ENCODE assay signal across 9 cellular contexts in the genomic region with DNA sequence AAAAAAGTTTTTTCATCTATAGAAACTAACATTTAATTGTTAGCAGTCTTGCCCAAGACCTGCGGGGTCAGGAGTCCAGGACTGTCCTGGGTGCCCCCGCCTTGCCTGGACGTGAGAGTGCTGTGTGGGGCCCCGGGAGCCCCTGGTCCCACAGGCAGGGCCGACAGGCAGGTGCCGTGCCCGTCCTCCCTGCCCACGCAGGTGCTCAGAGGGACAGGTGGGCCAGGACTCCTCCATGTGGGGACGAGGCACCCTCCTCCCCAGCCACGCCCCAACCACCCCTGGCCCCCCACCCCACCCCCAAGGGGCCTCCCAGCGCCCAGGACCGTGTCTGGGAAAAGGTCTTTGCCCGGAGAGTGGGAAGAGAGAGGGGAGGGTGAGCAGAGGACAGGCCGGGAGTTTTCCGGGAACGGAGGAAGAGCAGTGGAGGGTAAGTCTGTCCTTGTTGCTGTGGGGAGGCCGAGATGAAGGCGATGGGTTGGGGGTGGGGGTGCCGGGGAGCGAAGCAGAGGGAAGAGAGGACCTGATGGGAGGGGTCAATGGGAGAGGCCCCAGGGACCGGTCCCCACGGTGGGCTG. TPM values are rescaled to one million over a fixed set of nuclear protein-coding genes. Genes with fewer than 3 reads are reported as not detected.
DNase-seq lines count a peak whose midpoint lies in the region; ATAC-seq, FAIRE-seq and TF ChIP-seq lines count a peak whose summit lies in the region.
"Had no signal": no experiment of that assay in that cellular context is flagged by ENCODE, and none has a peak within 500 bp of the region (broad histone marks: within the 10 kb centered on the region; RNA-seq: fewer than 3 reads in every experiment).

No MANE protein-coding gene starts in this region.

- H4K12ac ChIP-seq in trophoblast cell (ENCODE audit: low read depth, low read length), result peak overlapping the region; percentile 15

- CTCF ChIA-PET in RWPE1 (lab: Yijun Ruan, JAX), result interaction anchor here (0.6 to 3.0 kb wide), 5 partner anchors 51 to 191 kb away, joined by 3 to 20 read pairs (median 4); a partner anchor contains a TSS

- peak overlapping the region; percentile 26 for H3K14ac ChIP-seq in trophoblast cell (ENCODE audit: low read length)

- peak overlapping the region; percentile 58 for H4K91ac ChIP-seq in trophoblast cell (ENCODE audit: low read depth, low read length)

- no peaks in the 10 kb centered on the region for H3K9me3 ChIP-seq in fibroblast of lung (ENCODE audit: control insufficient read depth, insufficient read depth, low read depth, low read length)
- no peaks in the 10 kb centered on the region for H3K9me3 ChIP-seq in trophoblast cell (ENCODE audit: insufficient read depth, low read depth, low read length)

- H3K9ac ChIP-seq in fibroblast of lung (ENCODE audit: insufficient read depth, low read length) (peak overlapping the region; percentile 40), trophoblast cell (ENCODE audit: low read length) (no peak overlapping the region)

- no peak overlapping the region for H2BK120ac ChIP-seq in trophoblast cell (ENCODE audit: insufficient read depth, low read length, poor library complexity)

- no peaks in the 10 kb centered on the region for H3K4me1 ChIP-seq in fibroblast of lung (ENCODE audit: control insufficient read depth, extremely low read depth, insufficient read depth, low read length)
- H3K4me1 ChIP-seq in trophoblast cell (ENCODE audit: control insufficient read depth in 1 of 2, insufficient read depth in 2 of 2, low read length in 2 of 2), result peaks cover 8 to 15% of the 10 kb centered on the region in 2 experiments

- no CpG with 5 or more reads among the region's 22 CpGs for WGBS in trophoblast cell (ENCODE audit: extremely low coverage, insufficient coverage, insufficient read length)

- H3K4me3 ChIP-seq in GM06990 (replicated peaks; ENCODE audit: low read depth, low read length), result peak overlapping the region; percentile 71
- H3K4me3 ChIP-seq in fibroblast of lung (replicated peaks in 1 of 4; ENCODE audit: control extremely low read depth in 1 of 4, insufficient read depth in 1 of 4, low read depth in 3 of 4, low read length in 4 of 4), result peak overlapping the region; percentile 42 to 61 (median 48)
- H3K4me3 ChIP-seq in trophoblast cell (ENCODE audit: low read depth, low read length), result peak overlapping the region; percentile 67

- H3K27ac ChIP-seq in RWPE1 (peak overlapping the region; percentile 89), fibroblast of lung (ENCODE audit: insufficient read depth, low read length) (no peak overlapping the region), trophoblast cell (ENCODE audit: low read depth, low read length) (peak overlapping the region; percentile 16)

- no peak overlapping the region for H2BK5ac ChIP-seq in trophoblast cell (ENCODE audit: low read depth, low read length, poor library complexity)

- FAIRE-seq in frontal cortex (lab: Jason Lieb, UNC), result no peak

- no peaks in the 10 kb centered on the region for H3K79me2 ChIP-seq in fibroblast of lung (ENCODE audit: control insufficient read depth, insufficient read depth, low read length)
- H3K79me2 ChIP-seq in trophoblast cell (ENCODE audit: control insufficient read depth, insufficient read depth, low read length, poor library complexity), result peaks cover 3% of the 10 kb centered on the region

- no peak for TF ChIP-seq CTCF in GM06990 (IDR thresholded peaks at IDR 0.05; ENCODE audit: insufficient read depth, low read length, poor library complexity, severe bottlenecking)
- TF ChIP-seq CTCF in RWPE1 (conservative IDR thresholded peaks at IDR 0.05; ENCODE audit: low read depth), result no peak
- TF ChIP-seq CTCF in fibroblast of lung (conservative IDR thresholded peaks at IDR 0.05 in 1 of 2, IDR thresholded peaks at IDR 0.05 in 1 of 2; ENCODE audit: low read depth in 1 of 2, low read length in 2 of 2), result no peak

- H2AFZ ChIP-seq in fibroblast of lung (ENCODE audit: low read length) (peak overlapping the region; percentile 70), trophoblast cell (ENCODE audit: insufficient read depth, low read length, poor library complexity) (peak overlapping the region; percentile 64)

- no peak overlapping the region for H3K23ac ChIP-seq in trophoblast cell (ENCODE audit: low read length)

- H3K4me2 ChIP-seq in fibroblast of lung (ENCODE audit: extremely low read depth, insufficient read depth, low read length) (peak overlapping the region; percentile 89), trophoblast cell (ENCODE audit: low read length) (peak overlapping the region; percentile 91)

- no peak overlapping the region for H2AK5ac ChIP-seq in trophoblast cell (ENCODE audit: low read length)

- H3K36me3 ChIP-seq in GM06990 (ENCODE audit: control insufficient read depth, insufficient read depth, low read length) (no peaks in the 10 kb centered on the region), fibroblast of lung (ENCODE audit: control insufficient read depth, insufficient read depth, low read length) (no peaks in the 10 kb centered on the region), trophoblast cell (ENCODE audit: control insufficient read depth in 1 of 2, insufficient read depth in 2 of 2, low read length in 2 of 2) (no peaks in the 10 kb centered on the region)

- H3K27me3 ChIP-seq in GM06990 (replicated peaks; ENCODE audit: control insufficient read depth, insufficient read depth, low read length), result no peaks in the 10 kb centered on the region
- H3K27me3 ChIP-seq in fibroblast of lung (ENCODE audit: control insufficient read depth, insufficient read depth, low read length), result no peaks in the 10 kb centered on the region
- H3K27me3 ChIP-seq in trophoblast cell (ENCODE audit: insufficient read depth, low read length), result no peaks in the 10 kb centered on the region

- peak overlapping the region; percentile 25 for H3K4ac ChIP-seq in trophoblast cell (ENCODE audit: low read depth, low read length)

- peaks cover 9% of the 10 kb centered on the region for H3K79me1 ChIP-seq in trophoblast cell (ENCODE audit: low read length)

- POLR2A ChIA-PET in RWPE1 (lab: Yijun Ruan, JAX; ENCODE audit: low non-redundant PET), result interaction anchor here (0.7 to 1.0 kb wide), 3 partner anchors 43 to 86 kb away, joined by 3 to 8 read pairs (median 8); a partner anchor contains a TSS

- no peak overlapping the region for H2BK12ac ChIP-seq in trophoblast cell (ENCODE audit: low read length)

- H4K8ac ChIP-seq in trophoblast cell (ENCODE audit: low read depth, low read length), result peak overlapping the region; percentile 74

- H3K18ac ChIP-seq in trophoblast cell (ENCODE audit: low read length), result no peak overlapping the region

- DNase-seq in GM06990 (ENCODE audit: extremely low read depth, insufficient read length), result no peak
- DNase-seq in RWPE1 (ENCODE audit: low spot score), result no peak
- DNase-seq in fibroblast of lung (ENCODE audit: low read depth in 2 of 2), result no peak
- DNase-seq in trophoblast cell, result no peak
- no peak for DNase-seq in cortex of kidney (lab: John Stamatoyannopoulos, UW)
- no peak for DNase-seq in glomerular visceral epithelial cell (ENCODE audit: extremely low spot score)
- no peak for DNase-seq in frontal cortex (ENCODE audit: low spot score in 2 of 2)

- no peak for ATAC-seq in GM21367 (IDR thresholded peaks at IDR 0.05; ENCODE audit: unreplicated experiment)

- H4K20me1 ChIP-seq in fibroblast of lung (ENCODE audit: control insufficient read depth, extremely low read depth, insufficient read depth, low read length), result no peaks in the 10 kb centered on the region

RNA-seq across cellular contexts. Expression of a gene that starts 2.7 kb away (rescaled TPM):
- total RNA-seq in fibroblast of lung (0.17 TPM in 1 of 2 replicates, not detected in the other), frontal cortex (not detected)
- 0.02 TPM in 1 of 2 replicates, not detected in the other for polyA plus RNA-seq in fibroblast of lung
- not detected in 2 replicates for polyA plus RNA-seq in fibroblast of lung (2012)
- polyA minus RNA-seq in fibroblast of lung (ENCODE audit: low replicate concordance), result not detected in 2 replicates
- 0.25 and 0.31 TPM in 2 replicates for polyA plus RNA-seq in trophoblast cell (2013)
- total RNA-seq: LHCN-M2 had no signal

RNA-seq across cellular contexts. Expression of a gene that starts 4.3 kb away (rescaled TPM):
- total RNA-seq in fibroblast of lung, result 1.2 TPM in 1 of 2 replicates, not detected in the other
- polyA plus RNA-seq in fibroblast of lung, result 0.40 TPM in 1 of 2 replicates, not detected in the other
- 0.31 TPM in 1 of 2 replicates, not detected in the other for polyA plus RNA-seq in fibroblast of lung (2012)
- polyA minus RNA-seq in fibroblast of lung (ENCODE audit: low replicate concordance), result not detected in 2 replicates
- polyA plus RNA-seq in trophoblast cell (2013), result 1.2 and 2.2 TPM in 2 replicates
- not detected for total RNA-seq in frontal cortex
- total RNA-seq: LHCN-M2 had no signal

RNA-seq across cellular contexts. Expression of a gene that starts 4.8 kb away (rescaled TPM):
- total RNA-seq in fibroblast of lung, result 136 and 166 TPM in 2 replicates
- 31.3 and 39.9 TPM in 2 replicates for polyA plus RNA-seq in fibroblast of lung
- 56.6 and 83.9 TPM in 2 replicates for polyA plus RNA-seq in fibroblast of lung (2012)
- 75.4 and 113 TPM in 2 replicates for polyA minus RNA-seq in fibroblast of lung (ENCODE audit: low replicate concordance)
- 74.0 and 80.2 TPM in 2 replicates for polyA plus RNA-seq in trophoblast cell (2013)
- 62.4 TPM for total RNA-seq in frontal cortex

RNA-seq across cellular contexts. Expression of a gene that starts 28.0 kb away (rescaled TPM):
- 89.9 and 90.3 TPM in 2 replicates for total RNA-seq in fibroblast of lung
- 2.0 and 4.9 TPM in 2 replicates for polyA plus RNA-seq in fibroblast of lung
- polyA plus RNA-seq in fibroblast of lung (2012), result 9.8 and 13.0 TPM in 2 replicates
- polyA minus RNA-seq in fibroblast of lung (ENCODE audit: low replicate concordance), result 0.52 and 1.5 TPM in 2 replicates
- polyA plus RNA-seq in trophoblast cell (2013), result 4.4 and 4.7 TPM in 2 replicates
- total RNA-seq in frontal cortex, result 61.1 TPM

RNA-seq across cellular contexts. Expression of a gene that starts 33.5 kb away (rescaled TPM):
- total RNA-seq in fibroblast of lung (3.3 and 6.3 TPM in 2 replicates), frontal cortex (0.82 TPM)
- 0.75 and 1.4 TPM in 2 replicates for polyA plus RNA-seq in fibroblast of lung
- 0.28 and 0.51 TPM in 2 replicates for polyA plus RNA-seq in fibroblast of lung (2012)
- 3.3 TPM in 1 of 2 replicates, not detected in the other for polyA minus RNA-seq in fibroblast of lung (ENCODE audit: low replicate concordance)
- 0.15 and 0.17 TPM in 2 replicates for polyA plus RNA-seq in trophoblast cell (2013)
